ENCODE assay signal across 1 cellular context in genomic region chr16:17395849-17396480, GRCh38.
TF ChIP-seq lines count a peak whose summit lies in the region.

No MANE protein-coding gene starts in this region.

TF ChIP-seq in endothelial cell of umbilical vein, 7 proteins besides CTCF, POLR2A, EP300 and RAD21:
- TF ChIP-seq FOS (IDR thresholded peaks at IDR 0.05; ENCODE audit: borderline replicate concordance, insufficient read depth, low read length) (no peak), JUN (IDR thresholded peaks at IDR 0.05; ENCODE audit: borderline replicate concordance, insufficient read depth, insufficient read length, low read depth) (no peak), MYC (IDR thresholded peaks at IDR 0.05; ENCODE audit: low read depth, low read length) (no peak)
